ENCODE assay signal across 1 cellular context in the genomic region with DNA sequence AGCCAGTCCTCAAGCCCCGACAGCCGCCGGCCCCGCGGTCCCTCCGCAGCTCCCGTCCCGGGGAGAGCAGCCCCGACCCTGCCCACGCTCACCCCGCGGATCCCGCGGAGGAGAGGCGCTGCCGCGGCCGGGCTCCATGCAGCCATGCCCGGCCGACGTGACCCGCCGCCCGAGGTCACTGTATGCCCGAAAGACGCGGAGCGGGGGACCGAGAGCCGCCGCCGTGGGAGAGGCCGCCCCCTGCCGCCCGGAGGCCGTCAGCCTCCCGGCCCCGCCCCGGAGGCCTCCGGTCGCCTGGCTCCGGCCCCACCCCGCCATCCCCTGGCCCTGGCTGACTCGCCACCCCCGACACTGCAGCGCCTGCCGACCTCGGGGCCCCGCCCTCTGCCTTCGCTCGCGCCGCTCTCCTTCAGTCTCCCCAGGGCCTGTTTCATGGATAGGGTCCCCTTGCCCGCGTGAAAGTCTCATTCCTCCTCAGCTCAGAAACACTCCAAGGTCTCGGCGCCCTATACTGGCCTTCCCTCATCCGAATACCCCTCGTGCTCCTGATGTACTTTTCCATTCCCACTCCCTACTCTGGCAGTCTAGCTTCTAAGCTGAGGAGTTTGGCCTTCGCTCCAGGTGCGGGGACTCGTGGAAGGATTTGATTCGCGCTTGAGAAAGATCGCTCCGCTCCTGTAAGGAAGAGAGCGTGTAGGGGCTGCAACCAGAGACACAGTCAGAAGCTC.
TF ChIP-seq lines count a peak whose summit lies in the region.

A gene with protein sequence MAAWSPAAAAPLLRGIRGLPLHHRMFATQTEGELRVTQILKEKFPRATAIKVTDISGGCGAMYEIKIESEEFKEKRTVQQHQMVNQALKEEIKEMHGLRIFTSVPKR (minus strand): TSS at position 184 of the 728 bp plus-strand sequence. CDS start 38 bp downstream, at position 146.

TF ChIP-seq in HepG2, 621 proteins besides CTCF, POLR2A, EP300 and RAD21 (continued from another document and continues in another):
- TF ChIP-seq, protein P1, sequence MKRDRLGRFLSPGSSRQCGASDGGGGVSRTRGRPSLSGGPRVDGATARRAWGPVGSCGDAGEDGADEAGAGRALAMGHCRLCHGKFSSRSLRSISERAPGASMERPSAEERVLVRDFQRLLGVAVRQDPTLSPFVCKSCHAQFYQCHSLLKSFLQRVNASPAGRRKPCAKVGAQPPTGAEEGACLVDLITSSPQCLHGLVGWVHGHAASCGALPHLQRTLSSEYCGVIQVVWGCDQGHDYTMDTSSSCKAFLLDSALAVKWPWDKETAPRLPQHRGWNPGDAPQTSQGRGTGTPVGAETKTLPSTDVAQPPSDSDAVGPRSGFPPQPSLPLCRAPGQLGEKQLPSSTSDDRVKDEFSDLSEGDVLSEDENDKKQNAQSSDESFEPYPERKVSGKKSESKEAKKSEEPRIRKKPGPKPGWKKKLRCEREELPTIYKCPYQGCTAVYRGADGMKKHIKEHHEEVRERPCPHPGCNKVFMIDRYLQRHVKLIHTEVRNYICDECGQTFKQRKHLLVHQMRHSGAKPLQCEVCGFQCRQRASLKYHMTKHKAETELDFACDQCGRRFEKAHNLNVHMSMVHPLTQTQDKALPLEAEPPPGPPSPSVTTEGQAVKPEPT (CRISPR knock-in tag; IDR thresholded peaks at IDR 0.05; ENCODE audit: low read depth), result peak; percentile 22; the same call in 1 of the 2 replicates
- TF ChIP-seq ZNF773 (CRISPR knock-in tag; IDR thresholded peaks at IDR 0.05; ENCODE audit: borderline replicate concordance) (no peak), ZNF251 (CRISPR knock-in tag; IDR thresholded peaks at IDR 0.05) (0 out of 2 replicates have a peak, but pooled peaks have one; percentile 69), NCOR1 (IDR thresholded peaks at IDR 0.05; ENCODE audit: borderline replicate concordance, low read length) (no peak), NONO (IDR thresholded peaks at IDR 0.05) (no peak), NONO (CRISPR knock-in tag; conservative IDR thresholded peaks at IDR 0.05) (peak; percentile 92), HNRNPUL1 (IDR thresholded peaks at IDR 0.05; ENCODE audit: low read depth, low read length) (no peak), ZNF484 (CRISPR knock-in tag; IDR thresholded peaks at IDR 0.05; ENCODE audit: borderline replicate concordance, low read depth) (no peak), ZNF709 (CRISPR knock-in tag; IDR thresholded peaks at IDR 0.05) (peak; percentile 34), SRSF4 (IDR thresholded peaks at IDR 0.05; ENCODE audit: low read depth, low read length, poor library complexity, severe bottlenecking) (no peak), JDP2 (CRISPR knock-in tag; IDR thresholded peaks at IDR 0.05; ENCODE audit: borderline replicate concordance) (no peak; the same call in 1 of the 2 replicates), PCBP2 (optimal IDR thresholded peaks at IDR 0.05; ENCODE audit: low read depth, low read length, poor library complexity, severe bottlenecking) (no peak), CHCHD3 (CRISPR knock-in tag; IDR thresholded peaks at IDR 0.05) (0 out of 2 replicates have a peak, but pooled peaks have one; percentile 74), ZKSCAN8 (CRISPR knock-in tag; IDR thresholded peaks at IDR 0.05; ENCODE audit: borderline replicate concordance) (no peak), ETV5 (CRISPR knock-in tag; IDR thresholded peaks at IDR 0.05; ENCODE audit: borderline replicate concordance) (peak; percentile 72; the same call in 1 of the 2 replicates), CCAR2 (optimal IDR thresholded peaks at IDR 0.05; ENCODE audit: low read depth, low read length) (no peak), TEAD3 (CRISPR knock-in tag; optimal IDR thresholded peaks at IDR 0.05; ENCODE audit: borderline replicate concordance) (peak; percentile 32), ZNF256 (CRISPR knock-in tag; conservative IDR thresholded peaks at IDR 0.05) (peak; percentile 73; the same call in 1 of the 2 replicates)
- TF ChIP-seq, protein P2, sequence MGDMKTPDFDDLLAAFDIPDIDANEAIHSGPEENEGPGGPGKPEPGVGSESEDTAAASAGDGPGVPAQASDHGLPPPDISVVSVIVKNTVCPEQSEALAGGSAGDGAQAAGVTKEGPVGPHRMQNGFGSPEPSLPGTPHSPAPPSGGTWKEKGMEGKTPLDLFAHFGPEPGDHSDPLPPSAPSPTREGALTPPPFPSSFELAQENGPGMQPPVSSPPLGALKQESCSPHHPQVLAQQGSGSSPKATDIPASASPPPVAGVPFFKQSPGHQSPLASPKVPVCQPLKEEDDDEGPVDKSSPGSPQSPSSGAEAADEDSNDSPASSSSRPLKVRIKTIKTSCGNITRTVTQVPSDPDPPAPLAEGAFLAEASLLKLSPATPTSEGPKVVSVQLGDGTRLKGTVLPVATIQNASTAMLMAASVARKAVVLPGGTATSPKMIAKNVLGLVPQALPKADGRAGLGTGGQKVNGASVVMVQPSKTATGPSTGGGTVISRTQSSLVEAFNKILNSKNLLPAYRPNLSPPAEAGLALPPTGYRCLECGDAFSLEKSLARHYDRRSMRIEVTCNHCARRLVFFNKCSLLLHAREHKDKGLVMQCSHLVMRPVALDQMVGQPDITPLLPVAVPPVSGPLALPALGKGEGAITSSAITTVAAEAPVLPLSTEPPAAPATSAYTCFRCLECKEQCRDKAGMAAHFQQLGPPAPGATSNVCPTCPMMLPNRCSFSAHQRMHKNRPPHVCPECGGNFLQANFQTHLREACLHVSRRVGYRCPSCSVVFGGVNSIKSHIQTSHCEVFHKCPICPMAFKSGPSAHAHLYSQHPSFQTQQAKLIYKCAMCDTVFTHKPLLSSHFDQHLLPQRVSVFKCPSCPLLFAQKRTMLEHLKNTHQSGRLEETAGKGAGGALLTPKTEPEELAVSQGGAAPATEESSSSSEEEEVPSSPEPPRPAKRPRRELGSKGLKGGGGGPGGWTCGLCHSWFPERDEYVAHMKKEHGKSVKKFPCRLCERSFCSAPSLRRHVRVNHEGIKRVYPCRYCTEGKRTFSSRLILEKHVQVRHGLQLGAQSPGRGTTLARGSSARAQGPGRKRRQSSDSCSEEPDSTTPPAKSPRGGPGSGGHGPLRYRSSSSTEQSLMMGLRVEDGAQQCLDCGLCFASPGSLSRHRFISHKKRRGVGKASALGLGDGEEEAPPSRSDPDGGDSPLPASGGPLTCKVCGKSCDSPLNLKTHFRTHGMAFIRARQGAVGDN (CRISPR knock-in tag; IDR thresholded peaks at IDR 0.05), result peak; percentile 93
- TF ChIP-seq, protein P3, sequence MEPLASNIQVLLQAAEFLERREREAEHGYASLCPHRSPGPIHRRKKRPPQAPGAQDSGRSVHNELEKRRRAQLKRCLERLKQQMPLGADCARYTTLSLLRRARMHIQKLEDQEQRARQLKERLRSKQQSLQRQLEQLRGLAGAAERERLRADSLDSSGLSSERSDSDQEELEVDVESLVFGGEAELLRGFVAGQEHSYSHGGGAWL (CRISPR knock-in tag; IDR thresholded peaks at IDR 0.05), result 0 out of 2 replicates have a peak, but pooled peaks have one; percentile 58
- TF ChIP-seq, protein P4, sequence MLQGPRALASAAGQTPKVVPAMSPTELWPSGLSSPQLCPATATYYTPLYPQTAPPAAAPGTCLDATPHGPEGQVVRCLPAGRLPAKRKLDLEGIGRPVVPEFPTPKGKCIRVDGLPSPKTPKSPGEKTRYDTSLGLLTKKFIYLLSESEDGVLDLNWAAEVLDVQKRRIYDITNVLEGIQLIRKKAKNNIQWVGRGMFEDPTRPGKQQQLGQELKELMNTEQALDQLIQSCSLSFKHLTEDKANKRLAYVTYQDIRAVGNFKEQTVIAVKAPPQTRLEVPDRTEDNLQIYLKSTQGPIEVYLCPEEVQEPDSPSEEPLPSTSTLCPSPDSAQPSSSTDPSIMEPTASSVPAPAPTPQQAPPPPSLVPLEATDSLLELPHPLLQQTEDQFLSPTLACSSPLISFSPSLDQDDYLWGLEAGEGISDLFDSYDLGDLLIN (CRISPR knock-in tag; IDR thresholded peaks at IDR 0.05; ENCODE audit: borderline replicate concordance), result no peak
- TF ChIP-seq, protein P5, sequence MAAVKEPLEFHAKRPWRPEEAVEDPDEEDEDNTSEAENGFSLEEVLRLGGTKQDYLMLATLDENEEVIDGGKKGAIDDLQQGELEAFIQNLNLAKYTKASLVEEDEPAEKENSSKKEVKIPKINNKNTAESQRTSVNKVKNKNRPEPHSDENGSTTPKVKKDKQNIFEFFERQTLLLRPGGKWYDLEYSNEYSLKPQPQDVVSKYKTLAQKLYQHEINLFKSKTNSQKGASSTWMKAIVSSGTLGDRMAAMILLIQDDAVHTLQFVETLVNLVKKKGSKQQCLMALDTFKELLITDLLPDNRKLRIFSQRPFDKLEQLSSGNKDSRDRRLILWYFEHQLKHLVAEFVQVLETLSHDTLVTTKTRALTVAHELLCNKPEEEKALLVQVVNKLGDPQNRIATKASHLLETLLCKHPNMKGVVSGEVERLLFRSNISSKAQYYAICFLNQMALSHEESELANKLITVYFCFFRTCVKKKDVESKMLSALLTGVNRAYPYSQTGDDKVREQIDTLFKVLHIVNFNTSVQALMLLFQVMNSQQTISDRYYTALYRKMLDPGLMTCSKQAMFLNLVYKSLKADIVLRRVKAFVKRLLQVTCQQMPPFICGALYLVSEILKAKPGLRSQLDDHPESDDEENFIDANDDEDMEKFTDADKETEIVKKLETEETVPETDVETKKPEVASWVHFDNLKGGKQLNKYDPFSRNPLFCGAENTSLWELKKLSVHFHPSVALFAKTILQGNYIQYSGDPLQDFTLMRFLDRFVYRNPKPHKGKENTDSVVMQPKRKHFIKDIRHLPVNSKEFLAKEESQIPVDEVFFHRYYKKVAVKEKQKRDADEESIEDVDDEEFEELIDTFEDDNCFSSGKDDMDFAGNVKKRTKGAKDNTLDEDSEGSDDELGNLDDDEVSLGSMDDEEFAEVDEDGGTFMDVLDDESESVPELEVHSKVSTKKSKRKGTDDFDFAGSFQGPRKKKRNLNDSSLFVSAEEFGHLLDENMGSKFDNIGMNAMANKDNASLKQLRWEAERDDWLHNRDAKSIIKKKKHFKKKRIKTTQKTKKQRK (IDR thresholded peaks at IDR 0.05; ENCODE audit: low read length), result no peak
- TF ChIP-seq, protein P6, sequence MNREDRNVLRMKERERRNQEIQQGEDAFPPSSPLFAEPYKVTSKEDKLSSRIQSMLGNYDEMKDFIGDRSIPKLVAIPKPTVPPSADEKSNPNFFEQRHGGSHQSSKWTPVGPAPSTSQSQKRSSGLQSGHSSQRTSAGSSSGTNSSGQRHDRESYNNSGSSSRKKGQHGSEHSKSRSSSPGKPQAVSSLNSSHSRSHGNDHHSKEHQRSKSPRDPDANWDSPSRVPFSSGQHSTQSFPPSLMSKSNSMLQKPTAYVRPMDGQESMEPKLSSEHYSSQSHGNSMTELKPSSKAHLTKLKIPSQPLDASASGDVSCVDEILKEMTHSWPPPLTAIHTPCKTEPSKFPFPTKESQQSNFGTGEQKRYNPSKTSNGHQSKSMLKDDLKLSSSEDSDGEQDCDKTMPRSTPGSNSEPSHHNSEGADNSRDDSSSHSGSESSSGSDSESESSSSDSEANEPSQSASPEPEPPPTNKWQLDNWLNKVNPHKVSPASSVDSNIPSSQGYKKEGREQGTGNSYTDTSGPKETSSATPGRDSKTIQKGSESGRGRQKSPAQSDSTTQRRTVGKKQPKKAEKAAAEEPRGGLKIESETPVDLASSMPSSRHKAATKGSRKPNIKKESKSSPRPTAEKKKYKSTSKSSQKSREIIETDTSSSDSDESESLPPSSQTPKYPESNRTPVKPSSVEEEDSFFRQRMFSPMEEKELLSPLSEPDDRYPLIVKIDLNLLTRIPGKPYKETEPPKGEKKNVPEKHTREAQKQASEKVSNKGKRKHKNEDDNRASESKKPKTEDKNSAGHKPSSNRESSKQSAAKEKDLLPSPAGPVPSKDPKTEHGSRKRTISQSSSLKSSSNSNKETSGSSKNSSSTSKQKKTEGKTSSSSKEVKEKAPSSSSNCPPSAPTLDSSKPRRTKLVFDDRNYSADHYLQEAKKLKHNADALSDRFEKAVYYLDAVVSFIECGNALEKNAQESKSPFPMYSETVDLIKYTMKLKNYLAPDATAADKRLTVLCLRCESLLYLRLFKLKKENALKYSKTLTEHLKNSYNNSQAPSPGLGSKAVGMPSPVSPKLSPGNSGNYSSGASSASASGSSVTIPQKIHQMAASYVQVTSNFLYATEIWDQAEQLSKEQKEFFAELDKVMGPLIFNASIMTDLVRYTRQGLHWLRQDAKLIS (CRISPR knock-in tag; IDR thresholded peaks at IDR 0.05), result no peak
- TF ChIP-seq, protein P7, sequence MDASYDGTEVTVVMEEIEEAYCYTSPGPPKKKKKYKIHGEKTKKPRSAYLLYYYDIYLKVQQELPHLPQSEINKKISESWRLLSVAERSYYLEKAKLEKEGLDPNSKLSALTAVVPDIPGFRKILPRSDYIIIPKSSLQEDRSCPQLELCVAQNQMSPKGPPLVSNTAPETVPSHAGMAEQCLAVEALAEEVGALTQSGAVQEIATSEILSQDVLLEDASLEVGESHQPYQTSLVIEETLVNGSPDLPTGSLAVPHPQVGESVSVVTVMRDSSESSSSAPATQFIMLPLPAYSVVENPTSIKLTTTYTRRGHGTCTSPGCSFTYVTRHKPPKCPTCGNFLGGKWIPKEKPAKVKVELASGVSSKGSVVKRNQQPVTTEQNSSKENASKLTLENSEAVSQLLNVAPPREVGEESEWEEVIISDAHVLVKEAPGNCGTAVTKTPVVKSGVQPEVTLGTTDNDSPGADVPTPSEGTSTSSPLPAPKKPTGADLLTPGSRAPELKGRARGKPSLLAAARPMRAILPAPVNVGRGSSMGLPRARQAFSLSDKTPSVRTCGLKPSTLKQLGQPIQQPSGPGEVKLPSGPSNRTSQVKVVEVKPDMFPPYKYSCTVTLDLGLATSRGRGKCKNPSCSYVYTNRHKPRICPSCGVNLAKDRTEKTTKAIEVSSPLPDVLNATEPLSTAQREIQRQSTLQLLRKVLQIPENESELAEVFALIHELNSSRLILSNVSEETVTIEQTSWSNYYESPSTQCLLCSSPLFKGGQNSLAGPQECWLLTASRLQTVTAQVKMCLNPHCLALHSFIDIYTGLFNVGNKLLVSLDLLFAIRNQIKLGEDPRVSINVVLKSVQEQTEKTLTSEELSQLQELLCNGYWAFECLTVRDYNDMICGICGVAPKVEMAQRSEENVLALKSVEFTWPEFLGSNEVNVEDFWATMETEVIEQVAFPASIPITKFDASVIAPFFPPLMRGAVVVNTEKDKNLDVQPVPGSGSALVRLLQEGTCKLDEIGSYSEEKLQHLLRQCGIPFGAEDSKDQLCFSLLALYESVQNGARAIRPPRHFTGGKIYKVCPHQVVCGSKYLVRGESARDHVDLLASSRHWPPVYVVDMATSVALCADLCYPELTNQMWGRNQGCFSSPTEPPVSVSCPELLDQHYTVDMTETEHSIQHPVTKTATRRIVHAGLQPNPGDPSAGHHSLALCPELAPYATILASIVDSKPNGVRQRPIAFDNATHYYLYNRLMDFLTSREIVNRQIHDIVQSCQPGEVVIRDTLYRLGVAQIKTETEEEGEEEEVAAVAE (CRISPR knock-in tag; IDR thresholded peaks at IDR 0.05; ENCODE audit: borderline replicate concordance), result no peak
- TF ChIP-seq, protein P8, sequence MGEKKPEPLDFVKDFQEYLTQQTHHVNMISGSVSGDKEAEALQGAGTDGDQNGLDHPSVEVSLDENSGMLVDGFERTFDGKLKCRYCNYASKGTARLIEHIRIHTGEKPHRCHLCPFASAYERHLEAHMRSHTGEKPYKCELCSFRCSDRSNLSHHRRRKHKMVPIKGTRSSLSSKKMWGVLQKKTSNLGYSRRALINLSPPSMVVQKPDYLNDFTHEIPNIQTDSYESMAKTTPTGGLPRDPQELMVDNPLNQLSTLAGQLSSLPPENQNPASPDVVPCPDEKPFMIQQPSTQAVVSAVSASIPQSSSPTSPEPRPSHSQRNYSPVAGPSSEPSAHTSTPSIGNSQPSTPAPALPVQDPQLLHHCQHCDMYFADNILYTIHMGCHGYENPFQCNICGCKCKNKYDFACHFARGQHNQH (CRISPR knock-in tag; IDR thresholded peaks at IDR 0.05), result peak; percentile 50; the same call in 1 of the 2 replicates
